8 cellular contexts compared by ENCODE assay signal in genomic region chr2:27489498-27490397, GRCh38. TPM values are rescaled to one million over a fixed set of nuclear protein-coding genes. Genes with fewer than 3 reads are reported as not detected.
DNase-seq lines count a peak whose midpoint lies in the region; ATAC-seq and TF ChIP-seq lines count a peak whose summit lies in the region.

Gene IFT172 (minus strand): TSS chr2:27489743. CDS start chr2:27489653, 90 bp downstream.

- H3K4me3 ChIP-seq in Caco-2 (ENCODE audit: low read depth, low read length) (peak within 1 kb of the TSS; percentile 46), NT2/D1 (ENCODE audit: insufficient read length, low read depth) (peak within 1 kb of the TSS; percentile 71), endodermal cell (ENCODE audit: low read length) (peak within 1 kb of the TSS; percentile 86), mesenchymal stem cell (ENCODE audit: insufficient read depth in 1 of 2, low read depth in 1 of 2, low read length in 2 of 2) (peak within 1 kb of the TSS; percentile 81 to 94)

- TF ChIP-seq CTCF in Caco-2 (IDR thresholded peaks at IDR 0.05; ENCODE audit: insufficient read depth in 1 of 2, low read depth in 1 of 2, low read length in 1 of 2, severe bottlenecking in 1 of 2, unreplicated experiment in 1 of 2) (no peak), endodermal cell (conservative IDR thresholded peaks at IDR 0.05) (no peak)

- no peak within 1 kb of the TSS for H3K23ac ChIP-seq in mesenchymal stem cell (ENCODE audit: low read length in 2 of 2)

- H3K36me3 ChIP-seq in Caco-2 (ENCODE audit: control insufficient read depth, insufficient read depth, low read length) (no peaks in the 10 kb centered on the region), NT2/D1 (ENCODE audit: insufficient read depth, insufficient read length, low read length) (peaks cover 1% of the 10 kb centered on the region), endodermal cell (ENCODE audit: control insufficient read depth, insufficient read depth, low read length) (no peaks in the 10 kb centered on the region), mesenchymal stem cell (ENCODE audit: control insufficient read depth in 1 of 2, insufficient read depth in 2 of 2, low read depth in 1 of 2, low read length in 2 of 2) (peaks cover 4 to 32% of the 10 kb centered on the region in 2 experiments)

- H3K27me3 ChIP-seq in Caco-2 (replicated peaks; ENCODE audit: control insufficient read depth, insufficient read depth, low read length): no peaks in the 10 kb centered on the region
- H3K27me3 ChIP-seq in NT2/D1 (ENCODE audit: insufficient read depth, insufficient read length): peaks cover 9% of the 10 kb centered on the region
- peaks cover 15% of the 10 kb centered on the region for H3K27me3 ChIP-seq in endodermal cell (ENCODE audit: control insufficient read depth, insufficient read depth, low read length, poor library complexity, severe bottlenecking)
- no peaks in the 10 kb centered on the region for H3K27me3 ChIP-seq in mesenchymal stem cell (ENCODE audit: control insufficient read depth in 1 of 2, insufficient read depth in 1 of 2, low read length in 2 of 2)

- WGBS in endodermal cell (ENCODE audit: insufficient coverage in 1 of 2, insufficient read length in 1 of 2), 2 experiments: 7 to 11% methylated on average over 31 to 43 of the region's 43 CpGs
- WGBS in mesenchymal stem cell: 9% methylated on average over 39 of the region's 43 CpGs

- H3K9me3 ChIP-seq in Caco-2: no peaks in the 10 kb centered on the region
- H3K9me3 ChIP-seq in NT2/D1 (ENCODE audit: insufficient read depth, low read length): no peaks in the 10 kb centered on the region
- H3K9me3 ChIP-seq in endodermal cell (ENCODE audit: control insufficient read depth, low read length): no peaks in the 10 kb centered on the region
- no peaks in the 10 kb centered on the region for H3K9me3 ChIP-seq in mesenchymal stem cell (ENCODE audit: control insufficient read depth, low read length)

- peak within 1 kb of the TSS; percentile 92 for H3K27ac Mint-ChIP-seq in Caco-2 (ENCODE audit: unreplicated experiment)
- peak within 1 kb of the TSS; percentile 94 for H3K27ac Mint-ChIP-seq in endodermal cell

- POLR2A ChIA-PET in Caco-2 (lab: Charles Lee): no interaction called here

- H2AFZ ChIP-seq in mesenchymal stem cell (ENCODE audit: low read depth, low read length): peak within 1 kb of the TSS; percentile 91

- H2AK5ac ChIP-seq in mesenchymal stem cell (ENCODE audit: low read length, severe bottlenecking): no peak within 1 kb of the TSS

- intact Hi-C loops in Caco-2 (cut with micrococcal nuclease; ENCODE audit: unreplicated experiment): loop anchor here (1.0 to 10.0 kb wide), 3 partner anchors 47 to 85 kb away; partner anchors contain the start of genes KRTCAP3 and PPM1G

- H3K9me3 Mint-ChIP-seq in Caco-2 (ENCODE audit: unreplicated experiment) (no peaks in the 10 kb centered on the region), endodermal cell (no peaks in the 10 kb centered on the region)

- peak within 1 kb of the TSS; percentile 97 for H3K4me2 ChIP-seq in mesenchymal stem cell (ENCODE audit: low read length, poor library complexity, severe bottlenecking)

- H4K8ac ChIP-seq in mesenchymal stem cell (ENCODE audit: low read length): peak within 1 kb of the TSS; percentile 66

- H3K4me3 Mint-ChIP-seq in Caco-2 (ENCODE audit: unreplicated experiment) (peak within 1 kb of the TSS; percentile 85), endodermal cell (peak within 1 kb of the TSS; percentile 82)

- no peak within 1 kb of the TSS for H2BK15ac ChIP-seq in mesenchymal stem cell (ENCODE audit: low read depth, poor library complexity, severe bottlenecking)

- peak within 1 kb of the TSS; percentile 64 to 79 for H3K18ac ChIP-seq in mesenchymal stem cell (ENCODE audit: low read depth in 1 of 2, low read length in 2 of 2)

- H3K4me1 Mint-ChIP-seq in Caco-2 (ENCODE audit: low read depth, unreplicated experiment) (peaks cover 6% of the 10 kb centered on the region), endodermal cell (peaks cover 5% of the 10 kb centered on the region)

- peaks cover 7% of the 10 kb centered on the region for H3K36me3 Mint-ChIP-seq in Caco-2 (ENCODE audit: insufficient read depth, unreplicated experiment)
- H3K36me3 Mint-ChIP-seq in endodermal cell (ENCODE audit: low read depth): peaks cover 9% of the 10 kb centered on the region

- TSS peak; percentile 97 for BruUV-seq in Caco-2 (replicated peaks; lab: Mats Ljungman, UMichigan)

- H3K4me1 ChIP-seq in Caco-2 (peaks cover 9% of the 10 kb centered on the region; the same call in 1 of the 2 replicates), NT2/D1 (ENCODE audit: insufficient read depth, insufficient read length) (peaks cover 7% of the 10 kb centered on the region), endodermal cell (ENCODE audit: control insufficient read depth, insufficient read depth, low read length) (peaks cover 3% of the 10 kb centered on the region), mesenchymal stem cell (ENCODE audit: control insufficient read depth, insufficient read depth, low read depth, low read length) (peaks cover 15% of the 10 kb centered on the region)

- H3K4ac ChIP-seq in mesenchymal stem cell (ENCODE audit: low read depth in 1 of 2, low read length in 2 of 2): no peak within 1 kb of the TSS

- H4K91ac ChIP-seq in mesenchymal stem cell (ENCODE audit: low read length): peak within 1 kb of the TSS; percentile 62

- H3K79me1 ChIP-seq in mesenchymal stem cell (replicated peaks; ENCODE audit: low read length, poor library complexity, severe bottlenecking): peaks cover 28% of the 10 kb centered on the region

- no peak within 1 kb of the TSS for H2BK120ac ChIP-seq in mesenchymal stem cell (ENCODE audit: low read depth, low read length)

- no peak within 1 kb of the TSS for H2BK5ac ChIP-seq in mesenchymal stem cell (ENCODE audit: low read depth, low read length, poor library complexity, severe bottlenecking)

- peak within 1 kb of the TSS; percentile 2 for H3K27ac ChIP-seq in endodermal cell (ENCODE audit: low read depth, low read length)
- no peak within 1 kb of the TSS for H3K27ac ChIP-seq in mesenchymal stem cell (ENCODE audit: low read length, poor library complexity, severe bottlenecking)

- peak within 1 kb of the TSS; percentile 76 for H3K9ac ChIP-seq in NT2/D1 (ENCODE audit: insufficient read length, low read depth)
- peak within 1 kb of the TSS; percentile 85 for H3K9ac ChIP-seq in endodermal cell (ENCODE audit: extremely low read depth, low read length, poor library complexity, severe bottlenecking)
- peak within 1 kb of the TSS; percentile 86 for H3K9ac ChIP-seq in mesenchymal stem cell (ENCODE audit: low read length)

- DNase-seq in Caco-2 (peak; percentile 99 to 100), HUDEP-2 (lab: John Stamatoyannopoulos, UW; ENCODE audit: unreplicated experiment in 76 of 76) (peak in 75 of 76 experiments; percentile 73 to 99 (median 98)), NT2/D1 (ENCODE audit: low read depth, low spot score) (peak; percentile 99), endodermal cell (peak; percentile 99), mesenchymal stem cell (peak; percentile 98)
- peak; percentile 100 for DNase-seq in activated CD8-positive, alpha-beta memory T cell treated with anti-CD3 and anti-CD28 coated beads, Interleukin-2, amount 50 U/mL, for 1 hour (ENCODE audit: extremely low read depth)
- DNase-seq in stimulated activated CD8-positive, alpha-beta memory T cell treated with anti-CD3 and anti-CD28 coated beads, Interleukin-12 subunit alpha, Interleukin-12 subunit beta, amount 100 ng/mL, for 24 hours (ENCODE audit: extremely low read depth): peak; percentile 98

- CTCF ChIA-PET in Caco-2 (lab: Charles Lee): no interaction called here

- peak; percentile 91 for ATAC-seq in GM21390 (IDR thresholded peaks at IDR 0.05; ENCODE audit: unreplicated experiment)

- H2BK12ac ChIP-seq in mesenchymal stem cell (ENCODE audit: low read length in 2 of 2): no peak within 1 kb of the TSS

- H3K27me3 Mint-ChIP-seq in Caco-2 (ENCODE audit: insufficient read depth, unreplicated experiment): peaks cover 2% of the 10 kb centered on the region
- peaks cover 13% of the 10 kb centered on the region for H3K27me3 Mint-ChIP-seq in endodermal cell (ENCODE audit: insufficient read depth)

- peak within 1 kb of the TSS in 1 of 2 experiments; percentile 73 for H3K14ac ChIP-seq in mesenchymal stem cell (ENCODE audit: low read length in 2 of 2)

RNA-seq across cellular contexts. Expression of gene IFT172, which starts in this region (rescaled TPM):
- total RNA-seq in Caco-2 (2022) (17.2 and 21.9 TPM in 2 replicates), endodermal cell (10 to 100 TPM; 30.1 to 31.3 TPM)
- polyA plus RNA-seq in endodermal cell (2013, experiment 1 of 2): 26.1 TPM
- polyA plus RNA-seq in endodermal cell (2013, experiment 2 of 2): 19.8 TPM
- 6.4 TPM for polyA plus RNA-seq in mesenchymal stem cell (2013, experiment 1 of 2)
- 5.7 TPM for polyA plus RNA-seq in mesenchymal stem cell (2013, experiment 2 of 2)
